22 cellular contexts compared by ENCODE assay signal in genomic region chrX:29940750-29941149, GRCh38.
DNase-seq lines count a peak whose midpoint lies in the region; FAIRE-seq and TF ChIP-seq lines count a peak whose summit lies in the region.
"Had no signal": no experiment of that assay in that cellular context is flagged by ENCODE, and none has a peak within 500 bp of the region (broad histone marks: within the 10 kb centered on the region; RNA-seq: fewer than 3 reads in every experiment).

No MANE protein-coding gene starts in this region.

- H3K79me2 ChIP-seq in endothelial cell of umbilical vein (ENCODE audit: control insufficient read depth, insufficient read depth, low read length): no peaks in the 10 kb centered on the region

- H3K4me1 ChIP-seq in endothelial cell of umbilical vein (ENCODE audit: control insufficient read depth, extremely low read depth, insufficient read depth, low read length): peaks cover 3% of the 10 kb centered on the region
- H3K4me1 ChIP-seq in esophagus squamous epithelium: no peaks in the 10 kb centered on the region

- H2AFZ ChIP-seq in endothelial cell of umbilical vein (ENCODE audit: low read depth, low read length): no peak overlapping the region
- H2AFZ ChIP-seq: GM23248, PC-9 had no signal

- no peak for TF ChIP-seq POLR2A in endothelial cell of umbilical vein (IDR thresholded peaks at IDR 0.05; ENCODE audit: low read depth, low read length)
- TF ChIP-seq POLR2A in esophagus squamous epithelium (IDR thresholded peaks at IDR 0.05): no peak

- CTCF ChIA-PET in endothelial cell of umbilical vein (lab: Charles Lee): interaction anchor here (1.2 kb wide), 1 partner anchor 17 kb away, joined by 3 read pairs; no protein-coding TSS in a partner anchor

- POLR2A ChIA-PET in endothelial cell of umbilical vein (lab: Charles Lee): no interaction called here

- H3K27me3 ChIP-seq in endothelial cell of umbilical vein (ENCODE audit: control insufficient read depth in 2 of 2, insufficient read depth in 2 of 2, low read length in 2 of 2) (no peaks in the 10 kb centered on the region), esophagus squamous epithelium (no peaks in the 10 kb centered on the region)

- H3K9me3 ChIP-seq in endothelial cell of umbilical vein (replicated peaks; ENCODE audit: control insufficient read depth, insufficient read depth, low read length) (no peaks in the 10 kb centered on the region), esophagus squamous epithelium (no peaks in the 10 kb centered on the region)

- no peak overlapping the region for H3K9ac ChIP-seq in endothelial cell of umbilical vein (replicated peaks; ENCODE audit: extremely low read depth, insufficient read depth, low read length)
- H3K9ac ChIP-seq: GM23248 had no signal

- WGBS in esophagus squamous epithelium, 2 donors: 61 to 83% methylated on average over 2 of the region's 2 CpGs

- intact Hi-C loops in endothelial cell of umbilical vein (cut with micrococcal nuclease): loop anchor here (1.0 kb wide), 1 partner anchor 278 kb away; no protein-coding TSS in a partner anchor
- intact Hi-C loops in esophagus squamous epithelium (cut with DNase I): no loop called here

- no peaks in the 10 kb centered on the region for H4K20me1 ChIP-seq in endothelial cell of umbilical vein (replicated peaks; ENCODE audit: control insufficient read depth, extremely low read depth, insufficient read depth, low read length)

- H3K4me2 ChIP-seq in endothelial cell of umbilical vein (ENCODE audit: insufficient read depth, low read length): no peak overlapping the region
- H3K4me2 ChIP-seq: PC-9 had no signal

- DNase-seq in DMS53 (lab: John Stamatoyannopoulos, UW) (peak; percentile 2), DMS53 treated with DMSO at 0.1 percent for 48 hours (lab: John Stamatoyannopoulos, UW; ENCODE audit: unreplicated experiment) (no peak), SK-MEL-5 (ENCODE audit: low read depth, low spot score) (peak; percentile 2), endothelial cell of umbilical vein (ENCODE audit: low read depth, low spot score) (no peak), activated T-cell treated with anti-CD3 and anti-CD28 coated beads for 4 hours (no peak), esophagus squamous epithelium (lab: John Stamatoyannopoulos, UW) (no peak), SW480 (ENCODE audit: low spot score) (no peak)
- DNase-seq in activated T-cell treated with anti-CD3 and anti-CD28 coated beads, Interleukin-2, amount 50 U/mL, for 1 hour: no peak
- DNase-seq: CD4-positive, CD25-positive, alpha-beta regulatory T cell; COR-L47; GF-D8; GM23248; NCI-H187; NCI-H2107; NCI-H510A; NCI-H748 treated with DMSO at 0.1 percent for 48 hours; NK-92 treated with Interleukin-12 subunit alpha and Interleukin-12 subunit beta, amount 100 ng/mL, for 24 hours; PC-9; SIG-M5 had no signal

- BruUV-seq in endothelial cell of umbilical vein (replicated peaks; lab: Mats Ljungman, UMichigan): no TSS peak

- TF ChIP-seq CTCF in endothelial cell of umbilical vein (IDR thresholded peaks at IDR 0.05; ENCODE audit: extremely low read depth in 1 of 2, insufficient read depth in 1 of 2, low read depth in 1 of 2, low read length in 2 of 2) (no peak), esophagus squamous epithelium (IDR thresholded peaks at IDR 0.05) (no peak)

- H3K36me3 ChIP-seq in endothelial cell of umbilical vein (ENCODE audit: control insufficient read depth in 2 of 2, extremely low read depth in 1 of 2, insufficient read depth in 2 of 2, low read length in 2 of 2) (no peaks in the 10 kb centered on the region), esophagus squamous epithelium (no peaks in the 10 kb centered on the region)

- FAIRE-seq in endothelial cell of umbilical vein (lab: Jason Lieb, UNC): no peak
- FAIRE-seq: K562 had no signal

- in situ Hi-C loops in SK-MEL-5 (cut with HindIII; ENCODE audit: low pct_unique_long_range_greater_than_20kb, low sequenced_read_pairs): no loop called here

- H3K4me3 ChIP-seq in endothelial cell of umbilical vein (replicated peaks in 1 of 3; ENCODE audit: insufficient read depth in 1 of 3, low read depth in 1 of 3, low read length in 3 of 3) (no peak overlapping the region), esophagus squamous epithelium (no peak overlapping the region)
- H3K4me3 ChIP-seq: GM23248, K562, PC-9 had no signal

- H3K9me1 ChIP-seq in endothelial cell of umbilical vein (replicated peaks; ENCODE audit: control insufficient read depth, extremely low read depth, insufficient read depth, low read length): no peaks in the 10 kb centered on the region

- H3K27ac ChIP-seq in endothelial cell of umbilical vein (ENCODE audit: insufficient read depth, low read depth, low read length) (peak overlapping the region; percentile 1), esophagus squamous epithelium (no peak overlapping the region)
- H3K27ac ChIP-seq: 22Rv1, GM23248, PC-9, RWPE1 had no signal

- dilution Hi-C loops in endothelial cell of umbilical vein (cut with MboI; ENCODE audit: extremely low pct_ligation_motif_present, low sequenced_read_pairs): no loop called here

TF ChIP-seq in endothelial cell of umbilical vein, 7 proteins besides CTCF, POLR2A, EP300 and RAD21:
- TF ChIP-seq JUN (IDR thresholded peaks at IDR 0.05; ENCODE audit: borderline replicate concordance, insufficient read depth, insufficient read length, low read depth) (no peak), MYC (IDR thresholded peaks at IDR 0.05; ENCODE audit: low read depth, low read length) (no peak), GATA2 (IDR thresholded peaks at IDR 0.05; ENCODE audit: insufficient read depth, insufficient read length, low read depth, low read length) (no peak), POLR2AphosphoS5 (IDR thresholded peaks at IDR 0.05; ENCODE audit: insufficient read depth, low read depth, low read length) (no peak), MAX (IDR thresholded peaks at IDR 0.05; ENCODE audit: insufficient read depth, insufficient read length) (no peak), FOS (IDR thresholded peaks at IDR 0.05; ENCODE audit: borderline replicate concordance, insufficient read depth, low read length) (no peak), EZH2 (IDR thresholded peaks at IDR 0.05; ENCODE audit: borderline replicate concordance, low read depth, low read length, severe bottlenecking) (no peak)

Comparison
In these comparisons a context has a peak if more than half of its experiments do, and no peak if none do; other contexts are left out.
1. DNase-seq: peak in DMS53 (single experiment) and SK-MEL-5 (single experiment); none in DMS53 treated with DMSO at 0.1 percent for 48 hours (single experiment), endothelial cell of umbilical vein (single experiment), activated T-cell treated with anti-CD3 and anti-CD28 coated beads, Interleukin-2, amount 50 U/mL, for 1 hour (single experiment), activated T-cell treated with anti-CD3 and anti-CD28 coated beads for 4 hours (single experiment), esophagus squamous epithelium (single experiment) and SW480 (single experiment).